In genomic region chr4:86961605-86962295, GRCh38 we compare ENCODE assay signal across 8 cellular contexts. TPM values are rescaled to one million over a fixed set of nuclear protein-coding genes. Genes with fewer than 3 reads are reported as not detected.
DNase-seq lines count a peak whose midpoint lies in the region; ATAC-seq and TF ChIP-seq lines count a peak whose summit lies in the region.

No MANE protein-coding gene starts in this region.

- TF ChIP-seq CTCF in GM12865 (IDR thresholded peaks at IDR 0.05; ENCODE audit: insufficient read depth, low read depth, low read length, missing control alignments) = no peak
- no peak for TF ChIP-seq CTCF in cardiac muscle cell (IDR thresholded peaks at IDR 0.05; ENCODE audit: low read depth, low read length)
- no peak for TF ChIP-seq CTCF in vagina (IDR thresholded peaks at IDR 0.05)

- no peaks in the 10 kb centered on the region for H3K27me3 ChIP-seq in cardiac muscle cell
- H3K27me3 ChIP-seq in vagina = no peaks in the 10 kb centered on the region

- intact Hi-C loops in vagina (cut with DNase I) = no loop called here

- H3K4me3 ChIP-seq in GM12865 (ENCODE audit: low read depth, low read length) (peak overlapping the region; percentile 37), cardiac muscle cell (no peak overlapping the region), vagina (no peak overlapping the region)

- H3K36me3 ChIP-seq in cardiac muscle cell = no peaks in the 10 kb centered on the region
- no peaks in the 10 kb centered on the region for H3K36me3 ChIP-seq in vagina

- no peaks in the 10 kb centered on the region for H3K9me3 ChIP-seq in cardiac muscle cell (ENCODE audit: low read depth)
- no peaks in the 10 kb centered on the region for H3K9me3 ChIP-seq in vagina

- H3K27ac ChIP-seq in cardiac muscle cell (peak overlapping the region; percentile 94), vagina (peak overlapping the region; percentile 43), substantia nigra (ENCODE audit: low read depth, low read length, poor library complexity, severe bottlenecking) (no peak overlapping the region)

- ATAC-seq in GM21447 (IDR thresholded peaks at IDR 0.05; ENCODE audit: unreplicated experiment) = peak; percentile 79
- ATAC-seq in HG03575 (IDR thresholded peaks at IDR 0.05; ENCODE audit: extremely low read depth, insufficient number of reproducible peaks, low FRiP score, unreplicated experiment) = peak; percentile 73

- peak; percentile 92 for DNase-seq in GM12865 (ENCODE audit: low read depth)
- DNase-seq in SIG-M5 (lab: John Stamatoyannopoulos, UW) = peak; percentile 81
- DNase-seq in cardiac muscle cell (ENCODE audit: low read depth in 1 of 2, low spot score in 1 of 2) = peak; percentile 37 to 81
- DNase-seq in vagina (ENCODE audit: extremely low spot score in 2 of 2) = no peak
- DNase-seq in substantia nigra (lab: John Stamatoyannopoulos, UW) = no peak
- no peak for DNase-seq in effector CD8-positive, alpha-beta T cell (lab: John Stamatoyannopoulos, UW)

- no peak for TF ChIP-seq POLR2A in vagina (IDR thresholded peaks at IDR 0.05)

- peaks cover 52% of the 10 kb centered on the region for H3K4me1 ChIP-seq in cardiac muscle cell (ENCODE audit: low read depth)
- peaks cover 43% of the 10 kb centered on the region for H3K4me1 ChIP-seq in vagina

RNA-seq across cellular contexts. Expression of gene AFF1, which starts 26.9 kb away (rescaled TPM):
- 31.4 and 45.0 TPM in 2 replicates for total RNA-seq in cardiac muscle cell
- 26.3 and 27.2 TPM in 2 replicates for polyA plus RNA-seq in cardiac muscle cell
- 99.9 TPM for total RNA-seq in vagina

Comparison
In these comparisons a context has a peak if more than half of its experiments do, and no peak if none do; other contexts are left out.
1. DNase-seq: peak in GM12865 (single experiment), SIG-M5 (single experiment) and cardiac muscle cell (2 of 2); none in vagina (0 of 2), substantia nigra (0 of 49) and effector CD8-positive, alpha-beta T cell (single experiment).